ENCODE assay signal across 8 cellular contexts in genomic region chr6:37819802-37820712, GRCh38. TPM values are rescaled to one million over a fixed set of nuclear protein-coding genes. Genes with fewer than 3 reads are reported as not detected.
DNase-seq lines count a peak whose midpoint lies in the region; ATAC-seq and TF ChIP-seq lines count a peak whose summit lies in the region.

No MANE protein-coding gene starts in this region.

- H3K27ac Mint-ChIP-seq in CD14-positive monocyte, result peak overlapping the region; percentile 92 to 100 (median 99)

- TF ChIP-seq CTCF in CD14-positive monocyte (IDR thresholded peaks at IDR 0.05), result no peak
- TF ChIP-seq CTCF in osteoblast (IDR thresholded peaks at IDR 0.05; ENCODE audit: extremely low read depth, low read depth, low read length), result no peak
- TF ChIP-seq CTCF in tibial nerve (IDR thresholded peaks at IDR 0.05), result no peak

- ATAC-seq in HG02852 (IDR thresholded peaks at IDR 0.05; ENCODE audit: unreplicated experiment) (peak; percentile 8), GM21528 (IDR thresholded peaks at IDR 0.05; ENCODE audit: low FRiP score, unreplicated experiment) (no peak)

- peaks cover 4 to 5% of the 10 kb centered on the region in 2 donors for H3K36me3 Mint-ChIP-seq in CD14-positive monocyte

- TF ChIP-seq EP300 in tibial nerve (IDR thresholded peaks at IDR 0.05), result peak in 1 of 2 donors; percentile 73

- TF ChIP-seq POLR2A in tibial nerve (IDR thresholded peaks at IDR 0.05), result no peak

- DNase-seq in CD14-positive monocyte (ENCODE audit: low spot score), result peak; percentile 76
- peak; percentile 78 for DNase-seq in SK-MEL-5 (ENCODE audit: low read depth, low spot score)
- peak; percentile 44 for DNase-seq in activated naive CD4-positive, alpha-beta T cell treated with anti-CD3 and anti-CD28 coated beads, Interleukin-2, amount 50 U/mL, for 16 hours
- DNase-seq in glomerular visceral epithelial cell (ENCODE audit: extremely low spot score), result peak; percentile 79
- peak; percentile 90 for DNase-seq in osteoblast (ENCODE audit: insufficient read length, low spot score, missing footprints)
- DNase-seq in tibial nerve (ENCODE audit: low spot score in 2 of 2), result peak; percentile 28 to 70

- peak overlapping the region; percentile 83 for H3K27ac ChIP-seq in osteoblast (ENCODE audit: low read depth, low read length)
- peak overlapping the region; percentile 94 to 99 (median 96) for H3K27ac ChIP-seq in tibial nerve

- peak overlapping the region; percentile 94 to 97 for H3K4me3 Mint-ChIP-seq in CD14-positive monocyte

- in situ Hi-C loops in SK-MEL-5 (cut with HindIII; ENCODE audit: low pct_unique_long_range_greater_than_20kb, low sequenced_read_pairs), result no loop called here

- H3K27me3 ChIP-seq in osteoblast (ENCODE audit: insufficient read depth, low read length) (no peaks in the 10 kb centered on the region), tibial nerve (no peaks in the 10 kb centered on the region)

- H2AFZ ChIP-seq in osteoblast (ENCODE audit: low read length), result no peak overlapping the region

- H3K4me1 Mint-ChIP-seq in CD14-positive monocyte, result peaks cover 45% of the 10 kb centered on the region

- H3K27me3 Mint-ChIP-seq in CD14-positive monocyte (ENCODE audit: low read depth in 3 of 3), result peaks cover 0 to 2% (median 0%) of the 10 kb centered on the region in 3 donors

- H3K4me3 ChIP-seq in osteoblast (ENCODE audit: insufficient read depth, low read length) (peak overlapping the region; percentile 88), tibial nerve (peak overlapping the region; percentile 78 to 98 (median 96))

- 0 to 1% methylated on average over 9 to 37 of the region's 71 CpGs for WGBS in tibial nerve, 2 donors

- peaks cover 48% of the 10 kb centered on the region for H4K20me1 ChIP-seq in osteoblast (ENCODE audit: insufficient read depth, low read length)

- H3K36me3 ChIP-seq in osteoblast (ENCODE audit: insufficient read depth, low read length) (no peaks in the 10 kb centered on the region), tibial nerve (no peaks in the 10 kb centered on the region)

- no peaks in the 10 kb centered on the region for H3K9me3 Mint-ChIP-seq in CD14-positive monocyte

- peaks cover 30% of the 10 kb centered on the region for H3K4me1 ChIP-seq in osteoblast (ENCODE audit: insufficient read depth, low read length)
- H3K4me1 ChIP-seq in tibial nerve, result peaks cover 0 to 58% (median 34%) of the 10 kb centered on the region in 4 donors

- peaks cover 50% of the 10 kb centered on the region for H3K79me2 ChIP-seq in osteoblast (ENCODE audit: insufficient read depth, low read length)

- H3K9me3 ChIP-seq in osteoblast (ENCODE audit: low read depth, low read length) (no peaks in the 10 kb centered on the region), tibial nerve (no peaks in the 10 kb centered on the region)

- intact Hi-C loops in CD14-positive monocyte (cut with micrococcal nuclease), result loop anchor here in 1 of 2 donors (5.0 kb wide), 1 partner anchor 37 kb away; no protein-coding TSS in a partner anchor

- peak overlapping the region; percentile 95 for H3K4me2 ChIP-seq in osteoblast (ENCODE audit: insufficient read depth, low read length)

RNA-seq across cellular contexts. Expression of gene ZFAND3, which starts 0.5 kb away (rescaled TPM):
- 10 to 100 TPM; 11.5 to 11.7 TPM for polyA plus RNA-seq in CD14-positive monocyte
- 14.6 and 21.7 TPM in 2 replicates for total RNA-seq in SK-MEL-5 (2014; rRNA removed; shearing (Covaris generic))
- polyA plus RNA-seq in SK-MEL-5 (2015; cell fraction: cytosol; rRNA removed), result 56.4 and 62.3 TPM in 2 replicates
- 13.2 and 22.9 TPM in 2 replicates for polyA plus RNA-seq in SK-MEL-5 (2015; cell fraction: nucleus; rRNA removed)
- total RNA-seq in osteoblast (26.5 and 27.1 TPM in 2 replicates), tibial nerve (10 to 100 TPM; 30.1 to 47.9 (median 39.1) TPM)
